Comparison of ENCODE assay signal across 8 cellular contexts in the genomic region with DNA sequence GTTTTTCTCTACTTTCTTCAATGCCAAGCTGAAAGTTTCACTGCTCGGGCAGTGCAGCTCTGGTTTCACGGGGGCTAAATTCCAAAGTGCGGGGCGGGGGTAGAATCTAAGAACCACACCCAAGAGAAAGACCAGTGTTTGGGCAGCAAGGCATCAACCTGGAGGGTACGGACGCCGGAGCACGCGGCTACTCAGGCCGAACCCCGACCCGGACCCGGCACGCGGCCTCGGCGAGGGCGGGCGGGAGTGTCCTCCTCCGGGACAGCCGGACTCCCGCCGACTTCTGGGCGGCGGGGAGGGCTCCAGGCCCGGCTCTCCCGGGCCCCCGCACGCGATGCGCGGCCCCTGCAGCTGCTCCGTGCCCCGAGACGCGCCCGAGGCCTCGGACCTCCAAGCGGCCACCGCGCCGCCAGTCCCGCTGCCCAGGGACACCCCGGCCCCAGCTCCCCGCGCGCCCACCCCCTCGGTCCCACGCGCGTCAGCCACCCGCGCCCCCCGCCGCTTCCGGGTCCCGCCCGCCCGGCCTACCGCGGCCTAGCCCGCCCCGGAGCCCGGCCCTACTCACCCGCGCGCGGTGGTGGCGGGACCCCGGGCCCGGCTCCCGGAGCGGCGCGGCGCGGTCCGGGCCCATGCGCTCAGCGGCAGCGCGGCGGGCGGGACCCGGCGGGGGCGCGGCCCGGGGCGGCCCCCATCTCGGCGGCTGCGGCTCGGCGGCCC. TPM values are rescaled to one million over a fixed set of nuclear protein-coding genes. Genes with fewer than 3 reads are reported as not detected.
DNase-seq lines count a peak whose midpoint lies in the region; ATAC-seq lines count a peak whose summit lies in the region.

No MANE protein-coding gene starts in this region.

- H3K4me1 ChIP-seq in muscle layer of duodenum (ENCODE audit: control insufficient read depth in 1 of 2, insufficient read depth in 2 of 2, low read length in 2 of 2) = peaks cover 0 to 5% of the 10 kb centered on the region in 2 donors

- peak overlapping the region; percentile 39 to 68 for H3K4me3 ChIP-seq in muscle layer of duodenum (ENCODE audit: low read depth in 1 of 2, low read length in 2 of 2)

- DNase-seq in activated CD4-positive, alpha-beta T cell treated with anti-CD3 and anti-CD28 coated beads for 4 hours = peak; percentile 28 to 38
- DNase-seq in activated CD4-positive, alpha-beta T cell treated with anti-CD3 and anti-CD28 coated beads, Interleukin-2, amount 50 U/mL, for 4 hours = no peak
- DNase-seq in RPMI8226 (peak; percentile 50), occipital lobe (lab: John Stamatoyannopoulos, UW) (no peak), DMS153 treated with DMSO at 0.1 percent for 48 hours (lab: John Stamatoyannopoulos, UW; ENCODE audit: unreplicated experiment) (no peak)
- DNase-seq in effector CD8-positive, alpha-beta T cell (lab: John Stamatoyannopoulos, UW) = peak; percentile 22

- no peak overlapping the region for H3K27ac ChIP-seq in muscle layer of duodenum (ENCODE audit: low read length)

- peak; percentile 17 for ATAC-seq in HG02678 (IDR thresholded peaks at IDR 0.05; ENCODE audit: unreplicated experiment)

- H3K9me3 ChIP-seq in muscle layer of duodenum (ENCODE audit: control insufficient read depth in 1 of 2, low read length in 2 of 2) = no peaks in the 10 kb centered on the region

- H3K36me3 ChIP-seq in muscle layer of duodenum (ENCODE audit: control insufficient read depth in 1 of 2, insufficient read depth in 2 of 2, low read length in 2 of 2) = peaks cover 0 to 4% of the 10 kb centered on the region in 2 donors

- H3K27me3 ChIP-seq in muscle layer of duodenum (ENCODE audit: low read depth, low read length) = no peaks in the 10 kb centered on the region

RNA-seq across cellular contexts. Expression of a gene that starts 0.6 kb away (rescaled TPM):
- 18.7 TPM for total RNA-seq in occipital lobe

RNA-seq across cellular contexts. Expression of a gene that starts 18.4 kb away (rescaled TPM):
- 28.1 TPM for total RNA-seq in occipital lobe

RNA-seq across cellular contexts. Expression of a gene that starts 29.8 kb away (rescaled TPM):
- 14.3 TPM for total RNA-seq in occipital lobe

RNA-seq across cellular contexts. Expression of a gene that starts 45.0 kb away (rescaled TPM):
- total RNA-seq in occipital lobe = 15.4 TPM

RNA-seq across cellular contexts. Expression of a gene that starts 49.7 kb away (rescaled TPM):
- total RNA-seq in occipital lobe = 7.6 TPM

Comparison
In these comparisons a context has a peak if more than half of its experiments do, and no peak if none do; other contexts are left out.
1. DNase-seq: peak in activated CD4-positive, alpha-beta T cell treated with anti-CD3 and anti-CD28 coated beads for 4 hours (2 of 2), RPMI8226 (single experiment) and effector CD8-positive, alpha-beta T cell (single experiment); none in activated CD4-positive, alpha-beta T cell treated with anti-CD3 and anti-CD28 coated beads, Interleukin-2, amount 50 U/mL, for 4 hours (0 of 2), occipital lobe (single experiment) and DMS153 treated with DMSO at 0.1 percent for 48 hours (single experiment).